ENCODE assay signal across 9 cellular contexts in genomic region chr16:83215417-83216001, GRCh38.
DNase-seq lines count a peak whose midpoint lies in the region; ATAC-seq and TF ChIP-seq lines count a peak whose summit lies in the region.
"Had no signal": no experiment of that assay in that cellular context is flagged by ENCODE, and none has a peak within 500 bp of the region (broad histone marks: within the 10 kb centered on the region; RNA-seq: fewer than 3 reads in every experiment).

No MANE protein-coding gene starts in this region.

- no peak overlapping the region for H3K27ac Mint-ChIP-seq in activated CD4-positive, alpha-beta T cell treated with anti-CD3 and anti-CD28 coated beads, Interleukin-2, amount 10 ng/mL, durations not matched to agents 7 days and 5 days

- no peak overlapping the region for H3K9ac ChIP-seq in IMR-90 (ENCODE audit: low read depth, low read length)

- TF ChIP-seq CTCF in IMR-90 (conservative IDR thresholded peaks at IDR 0.05; ENCODE audit: low read depth, low read length) (peak; percentile 80), sigmoid colon (IDR thresholded peaks at IDR 0.05) (peak in 3 of 4 experiments; percentile 46 to 70 (median 46))

- ATAC-seq in IMR-90 (ENCODE audit: low read depth), result peak; percentile 79
- no peak for ATAC-seq in HG02678 (IDR thresholded peaks at IDR 0.05; ENCODE audit: unreplicated experiment)

- H3K56ac ChIP-seq in IMR-90 (ENCODE audit: extremely low read depth, insufficient read depth, low read length), result no peak overlapping the region

- no peaks in the 10 kb centered on the region for H3K36me3 ChIP-seq in IMR-90 (ENCODE audit: control insufficient read depth, insufficient read depth, low read length)
- H3K36me3 ChIP-seq in sigmoid colon, result no peaks in the 10 kb centered on the region
- H3K36me3 ChIP-seq: SJSA1 had no signal

- H3K27me3 Mint-ChIP-seq in activated CD4-positive, alpha-beta T cell treated with anti-CD3 and anti-CD28 coated beads, Interleukin-2, amount 10 ng/mL, durations not matched to agents 7 days and 5 days, result no peaks in the 10 kb centered on the region

- H2AK5ac ChIP-seq in IMR-90 (ENCODE audit: low read depth, low read length), result no peak overlapping the region

- CTCF ChIA-PET in IMR-90 (lab: Yijun Ruan, JAX), result interaction anchor here (0.6 to 1.3 kb wide), 4 partner anchors 10 to 611 kb away, joined by 3 to 5 read pairs (median 4); no protein-coding TSS in a partner anchor
- CTCF ChIA-PET in activated CD4-positive, alpha-beta T cell treated with anti-CD3 and anti-CD28 coated beads, Interleukin-2, amount 10 ng/mL, durations not matched to agents 7 days and 5 days (lab: Charles Lee), result interaction anchor here (0.9 to 1.0 kb wide), 2 partner anchors 9 to 952 kb away, joined by 3 to 5 read pairs; no protein-coding TSS in a partner anchor

- H3K4me2 ChIP-seq in IMR-90 (ENCODE audit: low read depth, low read length), result no peak overlapping the region

- H3K4ac ChIP-seq in IMR-90 (ENCODE audit: low read depth, low read length), result no peak overlapping the region

- no peak overlapping the region for H3K14ac ChIP-seq in IMR-90 (replicated peaks; ENCODE audit: low read depth, low read length)

- no peak overlapping the region for H4K91ac ChIP-seq in IMR-90 (ENCODE audit: insufficient read depth, low read depth, low read length)

- H2BK20ac ChIP-seq in IMR-90 (ENCODE audit: low read depth, low read length), result no peak overlapping the region

- no CpG with 5 or more reads among the region's 9 CpGs for WGBS in IMR-90 (ENCODE audit: extremely low coverage in 2 of 2, insufficient read length in 1 of 2), 2 experiments
- WGBS in sigmoid colon, 2 donors, result 16 to 24% methylated on average over 9 of the region's 9 CpGs

- H4K5ac ChIP-seq in IMR-90 (ENCODE audit: low read depth, low read length), result no peak overlapping the region

- TF ChIP-seq EP300 in sigmoid colon (IDR thresholded peaks at IDR 0.05), result no peak

- no peaks in the 10 kb centered on the region for H3K79me1 ChIP-seq in IMR-90 (ENCODE audit: low read depth in 1 of 2, low read length in 2 of 2)

- no peak overlapping the region for H3K4me3 Mint-ChIP-seq in activated CD4-positive, alpha-beta T cell treated with anti-CD3 and anti-CD28 coated beads, Interleukin-2, amount 10 ng/mL, durations not matched to agents 7 days and 5 days

- no peaks in the 10 kb centered on the region for H3K36me3 Mint-ChIP-seq in activated CD4-positive, alpha-beta T cell treated with anti-CD3 and anti-CD28 coated beads, Interleukin-2, amount 10 ng/mL, durations not matched to agents 7 days and 5 days (ENCODE audit: low read depth)

- no peak overlapping the region for H3K23ac ChIP-seq in IMR-90 (ENCODE audit: low read depth, low read length)

- no TSS peak for BruUV-seq in IMR-90 (replicated peaks; lab: Mats Ljungman, UMichigan)

- peaks cover 3% of the 10 kb centered on the region; the same call in 1 of the 2 replicates for H3K9me1 ChIP-seq in IMR-90 (ENCODE audit: insufficient read depth, low read length)

- no peaks in the 10 kb centered on the region for H3K9me3 Mint-ChIP-seq in activated CD4-positive, alpha-beta T cell treated with anti-CD3 and anti-CD28 coated beads, Interleukin-2, amount 10 ng/mL, durations not matched to agents 7 days and 5 days

- H3K27me3 ChIP-seq in IMR-90 (ENCODE audit: control insufficient read depth, insufficient read depth, low read length), result no peaks in the 10 kb centered on the region
- H3K27me3 ChIP-seq in sigmoid colon, result no peaks in the 10 kb centered on the region
- H3K27me3 ChIP-seq: SJSA1 had no signal

- H2BK15ac ChIP-seq in IMR-90 (ENCODE audit: low read depth, low read length), result no peak overlapping the region

- in situ Hi-C loops in IMR-90 (cut with MboI; ENCODE audit: low sequenced_read_pairs), result loop anchor here (5.0 to 10.0 kb wide), 2 partner anchors 591 to 953 kb away; partner anchors contain the start of gene CDH13

- H2AFZ ChIP-seq in IMR-90 (replicated peaks; ENCODE audit: low read length, poor library complexity), result peak overlapping the region; percentile 41

- no peaks in the 10 kb centered on the region for H3K4me1 ChIP-seq in IMR-90 (ENCODE audit: control insufficient read depth, insufficient read depth, low read length)
- no peaks in the 10 kb centered on the region for H3K4me1 ChIP-seq in sigmoid colon
- H3K4me1 ChIP-seq: SJSA1 had no signal

- H4K20me1 ChIP-seq in IMR-90 (ENCODE audit: insufficient read depth, low read length), result peaks cover 3% of the 10 kb centered on the region; the same call in 1 of the 2 replicates

- H3K4me1 Mint-ChIP-seq in activated CD4-positive, alpha-beta T cell treated with anti-CD3 and anti-CD28 coated beads, Interleukin-2, amount 10 ng/mL, durations not matched to agents 7 days and 5 days, result no peaks in the 10 kb centered on the region

- H3K27ac ChIP-seq in IMR-90 (ENCODE audit: insufficient read depth, low read length) (no peak overlapping the region), sigmoid colon (no peak overlapping the region)
- H3K27ac ChIP-seq: SJSA1 had no signal

- TF ChIP-seq RAD21 in IMR-90 (IDR thresholded peaks at IDR 0.05; ENCODE audit: low read length), result peak; percentile 90

- TF ChIP-seq POLR2A in IMR-90 (IDR thresholded peaks at IDR 0.05; ENCODE audit: low read depth, low read length), result no peak
- no peak for TF ChIP-seq POLR2A in erythroblast (IDR thresholded peaks at IDR 0.05; ENCODE audit: low read length)
- no peak for TF ChIP-seq POLR2A in sigmoid colon (IDR thresholded peaks at IDR 0.05)

- intact Hi-C loops in IMR-90 (cut with micrococcal nuclease), result loop anchor here (1.0 to 10.0 kb wide), 8 partner anchors 103 to 952 kb away; no protein-coding TSS in a partner anchor
- intact Hi-C loops in sigmoid colon (cut with DNase I), result loop anchor here (10.0 kb wide), 1 partner anchor 951 kb away; no protein-coding TSS in a partner anchor

- H2BK120ac ChIP-seq in IMR-90 (ENCODE audit: low read depth, low read length), result no peak overlapping the region

- POLR2A ChIA-PET in IMR-90 (lab: Charles Lee; ENCODE audit: unreplicated experiment), result interaction anchor here (0.6 kb wide), 1 partner anchor 286 kb away, joined by 6 read pairs; no protein-coding TSS in a partner anchor
- POLR2A ChIA-PET in activated CD4-positive, alpha-beta T cell treated with anti-CD3 and anti-CD28 coated beads, Interleukin-2, amount 10 ng/mL, durations not matched to agents 7 days and 5 days (lab: Charles Lee), result no interaction called here

- H2AK9ac ChIP-seq in IMR-90 (replicated peaks; ENCODE audit: low read depth, low read length, poor library complexity), result peak overlapping the region; percentile 53

- dilution Hi-C loops in IMR-90 (cut with HindIII; ENCODE audit: low sequenced_read_pairs, unreplicated experiment), result no loop called here

- no peaks in the 10 kb centered on the region for H3K9me3 ChIP-seq in IMR-90 (ENCODE audit: control insufficient read depth, insufficient read depth, low read length)
- no peaks in the 10 kb centered on the region for H3K9me3 ChIP-seq in sigmoid colon
- H3K9me3 ChIP-seq: SJSA1 had no signal

- no peak overlapping the region for H2BK5ac ChIP-seq in IMR-90 (ENCODE audit: low read depth, low read length, poor library complexity, severe bottlenecking)

- H4K8ac ChIP-seq in IMR-90 (ENCODE audit: low read depth in 2 of 2, low read length in 2 of 2), result no peak overlapping the region

- H3K4me3 ChIP-seq in IMR-90 (ENCODE audit: insufficient read depth, low read depth, low read length) (no peak overlapping the region), sigmoid colon (no peak overlapping the region)
- H3K4me3 ChIP-seq: SJSA1 had no signal

- H3K18ac ChIP-seq in IMR-90 (ENCODE audit: low read depth, low read length), result no peak overlapping the region

- DNase-seq in DMS53 (lab: John Stamatoyannopoulos, UW) (peak; percentile 55), IMR-90 (peak; percentile 44), erythroblast (lab: John Stamatoyannopoulos, UW) (peak; percentile 17 to 51), sigmoid colon (no peak), SHP77 treated with DMSO at 0.1 percent for 48 hours (lab: John Stamatoyannopoulos, UW) (no peak), cerebellar cortex (ENCODE audit: low spot score) (no peak)
- peak; percentile 55 for DNase-seq in activated CD4-positive, alpha-beta T cell treated with anti-CD3 and anti-CD28 coated beads, Interleukin-2, amount 10 ng/mL, durations not matched to agents 7 days and 5 days

TF ChIP-seq in IMR-90, 13 proteins besides CTCF, POLR2A, EP300 and RAD21:
- TF ChIP-seq FOS (IDR thresholded peaks at IDR 0.05; ENCODE audit: low read depth, low read length) (no peak), SMC3 (IDR thresholded peaks at IDR 0.05; ENCODE audit: low read depth, low read length) (peak; percentile 78)

Comparison
In these comparisons a context has a peak if more than half of its experiments do, and no peak if none do; other contexts are left out.
1. DNase-seq: peak in DMS53 (single experiment), IMR-90 (single experiment), activated CD4-positive, alpha-beta T cell treated with anti-CD3 and anti-CD28 coated beads, Interleukin-2, amount 10 ng/mL, durations not matched to agents 7 days and 5 days (single experiment) and erythroblast (2 of 2); none in sigmoid colon (single experiment), SHP77 treated with DMSO at 0.1 percent for 48 hours (single experiment) and cerebellar cortex (single experiment).